7 cellular contexts compared by ENCODE assay signal in the genomic region with DNA sequence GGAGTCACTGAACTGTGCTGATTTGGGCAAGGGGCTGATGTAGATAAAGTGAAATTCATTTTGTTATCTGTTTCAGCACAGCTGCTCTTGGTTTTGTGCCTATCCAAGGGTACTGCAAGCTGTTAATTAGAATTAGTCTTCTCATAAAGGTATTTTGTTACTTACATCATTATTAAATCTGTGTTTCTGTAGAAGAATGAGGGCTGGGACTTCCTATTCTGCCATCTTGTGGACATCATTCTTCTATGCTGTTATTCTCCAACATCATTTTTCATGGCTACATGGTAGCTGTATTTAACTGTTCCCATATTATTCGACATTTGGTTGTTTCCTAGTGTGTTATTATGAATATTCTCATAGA.
DNase-seq lines count a peak whose midpoint lies in the region; ATAC-seq, FAIRE-seq and TF ChIP-seq lines count a peak whose summit lies in the region.

No MANE protein-coding gene starts in this region.

- no peaks in the 10 kb centered on the region for H4K20me1 ChIP-seq in MM.1S (ENCODE audit: insufficient read depth, low read length)

- H3K27ac ChIP-seq in MM.1S (ENCODE audit: low read length), result peak overlapping the region; percentile 48; the same call in 1 of the 2 replicates
- peak overlapping the region in 1 of 4 donors; percentile 38 for H3K27ac ChIP-seq in pancreas

- no peaks in the 10 kb centered on the region for H3K36me3 ChIP-seq in MM.1S (replicated peaks; ENCODE audit: insufficient read depth, low read length)
- no peaks in the 10 kb centered on the region for H3K36me3 ChIP-seq in pancreas

- ATAC-seq in pancreas, result peak; percentile 55 to 72 (median 62)
- ATAC-seq in HG03039 (IDR thresholded peaks at IDR 0.05; ENCODE audit: unreplicated experiment), result no peak

- H3K4me2 ChIP-seq in MM.1S (ENCODE audit: low read depth, low read length), result peak overlapping the region; percentile 67

- H3K9me2 ChIP-seq in MM.1S (replicated peaks; ENCODE audit: insufficient read depth, low read length), result no peaks in the 10 kb centered on the region

- DNase-seq in ELR (ENCODE audit: low read depth) (peak; percentile 67), MM.1S (peak; percentile 66), dermis blood vessel endothelial cell (peak; percentile 67), pancreas (no peak), cortex of kidney (lab: John Stamatoyannopoulos, UW) (no peak)
- DNase-seq in activated CD4-positive, alpha-beta T cell treated with anti-CD3 and anti-CD28 coated beads for 48 hours, result no peak

- H3K27me3 ChIP-seq in MM.1S (replicated peaks; ENCODE audit: insufficient read depth, low read length), result no peaks in the 10 kb centered on the region
- H3K27me3 ChIP-seq in pancreas, result no peaks in the 10 kb centered on the region

- TF ChIP-seq CTCF in MM.1S (IDR thresholded peaks at IDR 0.05; ENCODE audit: low read length) (peak; percentile 67), pancreas (IDR thresholded peaks at IDR 0.05) (no peak)

- peak overlapping the region; percentile 66 for H2AFZ ChIP-seq in MM.1S (ENCODE audit: low read length)

- FAIRE-seq in pancreas (lab: Jason Lieb, UNC), result peak; percentile 53

- no peaks in the 10 kb centered on the region for H3K79me2 ChIP-seq in MM.1S (ENCODE audit: low read length)

- H3K4me3 ChIP-seq in MM.1S (ENCODE audit: low read length) (peak overlapping the region; percentile 37; the same call in 1 of the 2 replicates), pancreas (no peak overlapping the region)

- intact Hi-C loops in pancreas (cut with DNase I), result loop anchor here in 1 of 3 donors (10.0 kb wide), 2 partner anchors 192 to 562 kb away; no protein-coding TSS in a partner anchor

- no peaks in the 10 kb centered on the region for H3F3A ChIP-seq in MM.1S (ENCODE audit: insufficient read depth, low read length)

- H3K9ac ChIP-seq in MM.1S (ENCODE audit: low read length), result peak overlapping the region; percentile 42

- 70 to 85% methylated on average over 1 of the region's 1 CpG for WGBS in pancreas, 2 donors

- H3K4me1 ChIP-seq in MM.1S (ENCODE audit: low read length), result peaks cover 7% of the 10 kb centered on the region; the same call in 1 of the 2 replicates
- no peaks in the 10 kb centered on the region for H3K4me1 ChIP-seq in pancreas

- H3K9me3 ChIP-seq in MM.1S (replicated peaks; ENCODE audit: insufficient read depth, low read length), result no peaks in the 10 kb centered on the region
- H3K9me3 ChIP-seq in pancreas, result no peaks in the 10 kb centered on the region

Comparison
In these comparisons a context has a peak if more than half of its experiments do, and no peak if none do; other contexts are left out.
1. DNase-seq: peak in ELR (single experiment), MM.1S (single experiment) and dermis blood vessel endothelial cell (single experiment); none in pancreas (0 of 6), cortex of kidney (single experiment) and activated CD4-positive, alpha-beta T cell treated with anti-CD3 and anti-CD28 coated beads for 48 hours (single experiment).